ENCODE assay signal across 12 cellular contexts in the genomic region with DNA sequence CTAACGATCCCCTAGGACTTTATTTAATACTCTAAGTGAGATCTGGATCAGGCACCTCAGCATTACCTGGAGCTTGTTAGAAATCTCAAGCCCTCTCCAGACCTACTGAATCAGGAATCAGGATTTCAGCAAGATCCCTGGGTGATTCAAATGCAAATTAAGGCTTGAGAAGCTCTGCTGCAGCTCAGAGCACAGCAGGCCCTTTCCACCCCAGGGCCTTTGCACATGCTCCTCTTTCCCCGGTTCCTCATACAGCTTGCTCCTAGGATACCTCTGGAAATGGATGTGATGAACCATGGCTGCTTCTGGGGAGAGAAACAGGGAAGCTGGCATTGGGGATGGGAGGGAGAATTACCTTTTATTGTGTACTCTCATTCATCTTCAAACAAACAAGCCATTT. TPM values are rescaled to one million over a fixed set of nuclear protein-coding genes. Genes with fewer than 3 reads are reported as not detected.
DNase-seq lines count a peak whose midpoint lies in the region; ATAC-seq and TF ChIP-seq lines count a peak whose summit lies in the region.
"Had no signal": no experiment of that assay in that cellular context is flagged by ENCODE, and none has a peak within 500 bp of the region (broad histone marks: within the 10 kb centered on the region; RNA-seq: fewer than 3 reads in every experiment).

No MANE protein-coding gene starts in this region.

- H3K9me3 Mint-ChIP-seq in CD4-positive, alpha-beta T cell, result no peaks in the 10 kb centered on the region
- no peaks in the 10 kb centered on the region for H3K9me3 Mint-ChIP-seq in IgD-negative memory B cell
- H3K9me3 Mint-ChIP-seq in activated T-helper 2 cell treated with anti-CD3 and anti-CD28 coated beads, Interferon-gamma antibody, Interleukin-2, Interleukin-4, amounts not matched to agents 10 μg/mL and 5 μg/mL and 100 μg/mL, durations not matched to agents 14 hours and 24 hours and 36 hours, result no peaks in the 10 kb centered on the region
- H3K9me3 Mint-ChIP-seq in naive thymus-derived CD8-positive, alpha-beta T cell, result no peaks in the 10 kb centered on the region

- H3K27ac ChIP-seq in CD4-positive, alpha-beta T cell (ENCODE audit: low read depth, low read length), result peak overlapping the region; percentile 90

- no peaks in the 10 kb centered on the region for H3K9me3 ChIP-seq in CD4-positive, alpha-beta T cell (ENCODE audit: control insufficient read depth, low read length)

- no peak for TF ChIP-seq CTCF in CD4-positive, alpha-beta T cell (IDR thresholded peaks at IDR 0.05)

- POLR2A ChIA-PET in CD4-positive, alpha-beta T cell (lab: Charles Lee), result interaction anchor here (0.6 to 11.2 kb wide), 41 partner anchors 10 to 565 kb away, joined by 3 to 414 read pairs (median 6); a partner anchor contains a TSS
- POLR2A ChIA-PET in naive thymus-derived CD8-positive, alpha-beta T cell (lab: Charles Lee), result interaction anchor here (0.6 to 11.1 kb wide), 38 partner anchors 10 to 565 kb away, joined by 3 to 360 read pairs (median 6); a partner anchor contains a TSS

- peaks cover 12% of the 10 kb centered on the region for H3K36me3 Mint-ChIP-seq in CD4-positive, alpha-beta T cell (ENCODE audit: low read depth)
- H3K36me3 Mint-ChIP-seq in IgD-negative memory B cell, result no peaks in the 10 kb centered on the region
- no peaks in the 10 kb centered on the region for H3K36me3 Mint-ChIP-seq in activated T-helper 2 cell treated with anti-CD3 and anti-CD28 coated beads, Interferon-gamma antibody, Interleukin-2, Interleukin-4, amounts not matched to agents 10 μg/mL and 5 μg/mL and 100 μg/mL, durations not matched to agents 14 hours and 24 hours and 36 hours (ENCODE audit: low read depth)
- H3K36me3 Mint-ChIP-seq in naive thymus-derived CD8-positive, alpha-beta T cell, result peaks cover 0 to under 1% (median 0%) of the 10 kb centered on the region in 3 donors

- H3K4me1 Mint-ChIP-seq in CD4-positive, alpha-beta T cell (ENCODE audit: low read depth), result peaks cover 88% of the 10 kb centered on the region
- peaks cover 14 to 34% (median 26%) of the 10 kb centered on the region in 3 donors for H3K4me1 Mint-ChIP-seq in IgD-negative memory B cell
- peaks cover 69% of the 10 kb centered on the region for H3K4me1 Mint-ChIP-seq in activated T-helper 2 cell treated with anti-CD3 and anti-CD28 coated beads, Interferon-gamma antibody, Interleukin-2, Interleukin-4, amounts not matched to agents 10 μg/mL and 5 μg/mL and 100 μg/mL, durations not matched to agents 14 hours and 24 hours and 36 hours (ENCODE audit: low read depth)
- H3K4me1 Mint-ChIP-seq in naive thymus-derived CD8-positive, alpha-beta T cell, result peaks cover 50 to 92% (median 81%) of the 10 kb centered on the region in 4 donors

- peak overlapping the region; percentile 96 for H3K27ac Mint-ChIP-seq in CD4-positive, alpha-beta T cell
- H3K27ac Mint-ChIP-seq in IgD-negative memory B cell, result peak overlapping the region; percentile 4 to 96 (median 77)
- peak overlapping the region; percentile 97 for H3K27ac Mint-ChIP-seq in activated T-helper 2 cell treated with anti-CD3 and anti-CD28 coated beads, Interferon-gamma antibody, Interleukin-2, Interleukin-4, amounts not matched to agents 10 μg/mL and 5 μg/mL and 100 μg/mL, durations not matched to agents 14 hours and 24 hours and 36 hours
- peak overlapping the region; percentile 96 to 100 (median 98) for H3K27ac Mint-ChIP-seq in naive thymus-derived CD8-positive, alpha-beta T cell

- H3K27me3 Mint-ChIP-seq in CD4-positive, alpha-beta T cell, result no peaks in the 10 kb centered on the region
- peaks cover 1% of the 10 kb centered on the region for H3K27me3 Mint-ChIP-seq in IgD-negative memory B cell
- no peaks in the 10 kb centered on the region for H3K27me3 Mint-ChIP-seq in activated T-helper 2 cell treated with anti-CD3 and anti-CD28 coated beads, Interferon-gamma antibody, Interleukin-2, Interleukin-4, amounts not matched to agents 10 μg/mL and 5 μg/mL and 100 μg/mL, durations not matched to agents 14 hours and 24 hours and 36 hours (ENCODE audit: low read depth)
- no peaks in the 10 kb centered on the region for H3K27me3 Mint-ChIP-seq in naive thymus-derived CD8-positive, alpha-beta T cell

- CTCF ChIA-PET in CD4-positive, alpha-beta T cell (lab: Charles Lee), result interaction anchor here (0.6 to 3.7 kb wide), 23 partner anchors 10 to 137 kb away, joined by 3 to 43 read pairs (median 4); a partner anchor contains a TSS

- ATAC-seq in CD4-positive, alpha-beta T cell (ENCODE audit: poor library complexity), result no peak
- ATAC-seq in naive thymus-derived CD8-positive, alpha-beta T cell, result peak in 1 of 2 donors; percentile 3
- no peak for ATAC-seq in HG03045 (IDR thresholded peaks at IDR 0.05; ENCODE audit: unreplicated experiment)
- no peak for ATAC-seq in HG03354 (IDR thresholded peaks at IDR 0.05; ENCODE audit: poor library complexity, severe bottlenecking, unreplicated experiment)

- intact Hi-C loops in CD4-positive, alpha-beta T cell (cut with DNase I, micrococcal nuclease), result loop anchor here (1.0 to 5.0 kb wide), 8 partner anchors 10 to 122 kb away; a partner anchor contains a TSS
- intact Hi-C loops in activated T-helper 2 cell treated with anti-CD3 and anti-CD28 coated beads, Interferon-gamma antibody, Interleukin-2, Interleukin-4, amounts not matched to agents 10 μg/mL and 5 μg/mL and 100 μg/mL, durations not matched to agents 14 hours and 24 hours and 36 hours (cut with micrococcal nuclease), result loop anchor here (2.0 to 5.0 kb wide), 3 partner anchors 51 to 112 kb away; no protein-coding TSS in a partner anchor

- H3K4me3 Mint-ChIP-seq in CD4-positive, alpha-beta T cell, result peak overlapping the region; percentile 94
- peak overlapping the region in 3 of 4 donors; percentile 83 to 93 (median 88) for H3K4me3 Mint-ChIP-seq in IgD-negative memory B cell
- H3K4me3 Mint-ChIP-seq in activated T-helper 2 cell treated with anti-CD3 and anti-CD28 coated beads, Interferon-gamma antibody, Interleukin-2, Interleukin-4, amounts not matched to agents 10 μg/mL and 5 μg/mL and 100 μg/mL, durations not matched to agents 14 hours and 24 hours and 36 hours (ENCODE audit: low read depth), result peak overlapping the region; percentile 91
- H3K4me3 Mint-ChIP-seq in naive thymus-derived CD8-positive, alpha-beta T cell, result peak overlapping the region; percentile 82 to 96 (median 93)

- no peaks in the 10 kb centered on the region for H3K27me3 ChIP-seq in CD4-positive, alpha-beta T cell (ENCODE audit: control insufficient read depth, insufficient read depth, low read length)

- no peak for DNase-seq in CD4-positive, alpha-beta T cell
- DNase-seq in activated T-helper 2 cell treated with anti-CD3 and anti-CD28 coated beads, Interferon-gamma antibody, Interleukin-2, Interleukin-4, amounts not matched to agents 10 μg/mL and 5 μg/mL and 100 μg/mL, durations not matched to agents 14 hours and 24 hours and 36 hours (ENCODE audit: low spot score), result no peak
- peak in 1 of 10 donors; percentile 12 for DNase-seq in naive thymus-derived CD8-positive, alpha-beta T cell
- no peak for DNase-seq in AG20443 (ENCODE audit: low spot score)
- DNase-seq in stimulated activated CD4-positive, alpha-beta T cell treated with anti-CD3 and anti-CD28 coated beads, Interleukin-1b, Interleukin-23, amount 100 ng/mL, for 48 hours, result no peak
- DNase-seq: aorta, foreskin melanocyte, NCI-H2081, SW 1271 had no signal

RNA-seq across cellular contexts. Expression of a gene that starts 40.3 kb away (rescaled TPM):
- 100 to 1,000 TPM; 200 to 204 TPM for total RNA-seq in CD4-positive, alpha-beta T cell
- polyA plus RNA-seq in IgD-negative memory B cell, result 54.6 TPM
- 42.0 and 44.6 TPM in 2 replicates for total RNA-seq in activated T-helper 2 cell treated with anti-CD3 and anti-CD28 coated beads, Interferon-gamma antibody, Interleukin-2, Interleukin-4, amounts not matched to agents 10 μg/mL and 5 μg/mL and 100 μg/mL, durations not matched to agents 14 hours and 24 hours and 36 hours
- total RNA-seq in naive thymus-derived CD8-positive, alpha-beta T cell, result 100 to 1,000 TPM; 291 to 295 TPM
- polyA plus RNA-seq in naive thymus-derived CD8-positive, alpha-beta T cell, result 100 to 1,000 TPM; 285 to 350 (median 310) TPM
